ENCODE assay signal across 25 cellular contexts in genomic region chr2:168666339-168666738, GRCh38.
A peak's percentile ranks its signal among the peaks of the same experiment; 100 is the strongest.
DNase-seq lines count a peak whose midpoint lies in the region; ATAC-seq and TF ChIP-seq lines count a peak whose summit lies in the region.
"Had no signal": no experiment of that assay in that cellular context is flagged by ENCODE, and none has a peak within 500 bp of the region (broad histone marks: within the 10 kb centered on the region; RNA-seq: fewer than 3 reads in every experiment).

No MANE protein-coding gene starts in this region.

- no peak for TF ChIP-seq CTCF in epithelial cell of esophagus (IDR thresholded peaks at IDR 0.05; ENCODE audit: insufficient read depth, low read depth, low read length, missing control alignments)

- DNase-seq in activated T-cell treated with anti-CD3 and anti-CD28 coated beads, Interleukin-2, amount 50 U/mL, for 72 hours, result no peak
- DNase-seq in activated T-cell treated with anti-CD3 and anti-CD28 coated beads for 4 hours (no peak), RPMI7951 (ENCODE audit: low read depth) (peak; percentile 9), epithelial cell of esophagus (ENCODE audit: low read depth) (peak; percentile 62), DMS153 (lab: John Stamatoyannopoulos, UW) (no peak)
- DNase-seq in stimulated activated effector memory CD8-positive, alpha-beta T cell treated with anti-CD3 and anti-CD28 coated beads, Interleukin-12 subunit alpha, Interleukin-12 subunit beta, amount 100 ng/mL, for 72 hours (ENCODE audit: low spot score in 2 of 2), result no peak
- DNase-seq: activated CD4-positive, alpha-beta T cell treated with anti-CD3 and anti-CD28 coated beads, Interleukin-2, amount 10 ng/mL, durations not matched to agents 7 days and 5 days; activated CD8-positive, alpha-beta memory T cell treated with anti-CD3 and anti-CD28 coated beads, Interleukin-2, amount 10 ng/mL, durations not matched to agents 7 days and 5 days; amniotic stem cell; BE2C; colonic mucosa; effector CD8-positive, alpha-beta T cell; erythroblast; gastrocnemius medialis; left colon; MM.1S; NCI-H2081 treated with DMSO at 0.1 percent for 48 hours; NCI-H446; NCI-H774; spleen; upper lobe of left lung had no signal

- no peak overlapping the region for H3K4me3 ChIP-seq in epithelial cell of esophagus (ENCODE audit: low read length)
- H3K4me3 ChIP-seq: colonic mucosa, gastrocnemius medialis, right atrium auricular region, spleen, upper lobe of left lung had no signal

- H3K27ac Mint-ChIP-seq in activated T-cell treated with anti-CD3 and anti-CD28 coated beads, Interleukin-2, amount 50 U/mL, for 72 hours, result no peak overlapping the region
- H3K27ac Mint-ChIP-seq in stimulated activated effector memory CD8-positive, alpha-beta T cell treated with anti-CD3 and anti-CD28 coated beads, Interleukin-12 subunit alpha, Interleukin-12 subunit beta, amount 100 ng/mL, for 72 hours, result no peak overlapping the region
- H3K27ac Mint-ChIP-seq: activated CD4-positive, alpha-beta T cell treated with anti-CD3 and anti-CD28 coated beads, Interleukin-2, amount 10 ng/mL, durations not matched to agents 7 days and 5 days; activated CD8-positive, alpha-beta memory T cell treated with anti-CD3 and anti-CD28 coated beads, Interleukin-2, amount 10 ng/mL, durations not matched to agents 7 days and 5 days had no signal

- no peak overlapping the region for H3K4me3 Mint-ChIP-seq in activated T-cell treated with anti-CD3 and anti-CD28 coated beads, Interleukin-2, amount 50 U/mL, for 72 hours
- H3K4me3 Mint-ChIP-seq in stimulated activated effector memory CD8-positive, alpha-beta T cell treated with anti-CD3 and anti-CD28 coated beads, Interleukin-12 subunit alpha, Interleukin-12 subunit beta, amount 100 ng/mL, for 72 hours, result no peak overlapping the region
- H3K4me3 Mint-ChIP-seq: activated CD4-positive, alpha-beta T cell treated with anti-CD3 and anti-CD28 coated beads, Interleukin-2, amount 10 ng/mL, durations not matched to agents 7 days and 5 days; activated CD8-positive, alpha-beta memory T cell treated with anti-CD3 and anti-CD28 coated beads, Interleukin-2, amount 10 ng/mL, durations not matched to agents 7 days and 5 days had no signal

- H3K27me3 Mint-ChIP-seq in activated T-cell treated with anti-CD3 and anti-CD28 coated beads, Interleukin-2, amount 50 U/mL, for 72 hours (ENCODE audit: low read depth), result no peaks in the 10 kb centered on the region
- H3K27me3 Mint-ChIP-seq: activated CD4-positive, alpha-beta T cell treated with anti-CD3 and anti-CD28 coated beads, Interleukin-2, amount 10 ng/mL, durations not matched to agents 7 days and 5 days; activated CD8-positive, alpha-beta memory T cell treated with anti-CD3 and anti-CD28 coated beads, Interleukin-2, amount 10 ng/mL, durations not matched to agents 7 days and 5 days had no signal

- no peaks in the 10 kb centered on the region for H3K36me3 Mint-ChIP-seq in activated T-cell treated with anti-CD3 and anti-CD28 coated beads, Interleukin-2, amount 50 U/mL, for 72 hours (ENCODE audit: insufficient read depth in 2 of 2)
- H3K36me3 Mint-ChIP-seq in stimulated activated effector memory CD8-positive, alpha-beta T cell treated with anti-CD3 and anti-CD28 coated beads, Interleukin-12 subunit alpha, Interleukin-12 subunit beta, amount 100 ng/mL, for 72 hours, result no peaks in the 10 kb centered on the region
- H3K36me3 Mint-ChIP-seq: activated CD8-positive, alpha-beta memory T cell treated with anti-CD3 and anti-CD28 coated beads, Interleukin-2, amount 10 ng/mL, durations not matched to agents 7 days and 5 days had no signal

- ATAC-seq in activated T-cell treated with anti-CD3 and anti-CD28 coated beads, Interleukin-2, amount 50 U/mL, for 72 hours (replicated peaks in 1 of 2), result peak; percentile 78 to 79
- peak; percentile 79 for ATAC-seq in stimulated activated effector memory CD8-positive, alpha-beta T cell treated with anti-CD3 and anti-CD28 coated beads, Interleukin-12 subunit alpha, Interleukin-12 subunit beta, amount 100 ng/mL, for 72 hours
- ATAC-seq in HG02588 (IDR thresholded peaks at IDR 0.05; ENCODE audit: unreplicated experiment), result no peak
- no peak for ATAC-seq in GM21529 (IDR thresholded peaks at IDR 0.05; ENCODE audit: unreplicated experiment)
- ATAC-seq: activated CD8-positive, alpha-beta memory T cell treated with anti-CD3 and anti-CD28 coated beads, Interleukin-2, amount 10 ng/mL, durations not matched to agents 7 days and 5 days; gastrocnemius medialis; left colon; SK-N-SH treated with all-trans-retinoic acid at 6 μM for 48 hours had no signal

- H3K9me3 Mint-ChIP-seq in activated T-cell treated with anti-CD3 and anti-CD28 coated beads, Interleukin-2, amount 50 U/mL, for 72 hours, result no peaks in the 10 kb centered on the region
- no peaks in the 10 kb centered on the region for H3K9me3 Mint-ChIP-seq in stimulated activated effector memory CD8-positive, alpha-beta T cell treated with anti-CD3 and anti-CD28 coated beads, Interleukin-12 subunit alpha, Interleukin-12 subunit beta, amount 100 ng/mL, for 72 hours

- H3K4me1 Mint-ChIP-seq in activated T-cell treated with anti-CD3 and anti-CD28 coated beads, Interleukin-2, amount 50 U/mL, for 72 hours (ENCODE audit: low read depth), result peaks cover 33% of the 10 kb centered on the region
- peaks cover 11% of the 10 kb centered on the region for H3K4me1 Mint-ChIP-seq in stimulated activated effector memory CD8-positive, alpha-beta T cell treated with anti-CD3 and anti-CD28 coated beads, Interleukin-12 subunit alpha, Interleukin-12 subunit beta, amount 100 ng/mL, for 72 hours

Comparison
In these comparisons a context has a peak if more than half of its experiments do, and no peak if none do; other contexts are left out.
1. ATAC-seq: peak in activated T-cell treated with anti-CD3 and anti-CD28 coated beads, Interleukin-2, amount 50 U/mL, for 72 hours (2 of 2) and stimulated activated effector memory CD8-positive, alpha-beta T cell treated with anti-CD3 and anti-CD28 coated beads, Interleukin-12 subunit alpha, Interleukin-12 subunit beta, amount 100 ng/mL, for 72 hours (single experiment); none in HG02588 (single experiment) and GM21529 (single experiment).
2. DNase-seq: peak in RPMI7951 (single experiment) and epithelial cell of esophagus (single experiment); none in activated T-cell treated with anti-CD3 and anti-CD28 coated beads, Interleukin-2, amount 50 U/mL, for 72 hours (0 of 2), activated T-cell treated with anti-CD3 and anti-CD28 coated beads for 4 hours (single experiment), stimulated activated effector memory CD8-positive, alpha-beta T cell treated with anti-CD3 and anti-CD28 coated beads, Interleukin-12 subunit alpha, Interleukin-12 subunit beta, amount 100 ng/mL, for 72 hours (0 of 2) and DMS153 (single experiment).